ENCODE assay signal across 12 cellular contexts in the genomic region with DNA sequence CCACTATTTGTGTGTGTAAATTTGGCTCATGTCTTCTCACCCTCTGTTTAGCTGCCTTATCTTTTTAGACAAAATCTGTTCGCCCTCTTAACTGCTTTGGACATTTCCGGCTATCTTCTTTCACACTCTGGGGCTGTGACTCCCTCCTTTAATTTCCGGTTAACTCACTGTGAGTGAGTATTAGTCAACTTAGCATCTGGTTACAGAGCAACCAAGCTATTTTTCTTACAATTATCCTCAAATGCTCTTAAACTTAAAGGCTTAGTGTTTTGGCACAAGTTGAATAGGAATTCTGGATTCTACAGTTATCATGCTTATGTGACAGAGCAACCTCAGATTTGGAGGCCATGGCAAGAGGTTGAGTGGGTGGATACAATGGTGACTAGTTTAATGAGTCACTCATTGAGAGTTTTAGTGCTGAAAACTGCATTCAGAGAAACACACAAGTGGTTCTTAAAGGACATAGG.
DNase-seq lines count a peak whose midpoint lies in the region; TF ChIP-seq lines count a peak whose summit lies in the region.
"Had no signal": no experiment of that assay in that cellular context is flagged by ENCODE, and none has a peak within 500 bp of the region (broad histone marks: within the 10 kb centered on the region; RNA-seq: fewer than 3 reads in every experiment).

No MANE protein-coding gene starts in this region.

- H3K27ac Mint-ChIP-seq in activated T-helper 1 cell treated with anti-CD3 and anti-CD28 coated beads, Interleukin-12 subunit alpha, Interleukin-12 subunit beta, Interleukin-2, Interleukin-4 antibody, amounts not matched to agents 30 ng/mL and 10 ng/mL and 1 ng/mL, durations not matched to agents 14 hours and 24 hours and 36 hours = no peak overlapping the region
- no peak overlapping the region for H3K27ac Mint-ChIP-seq in mesothelial cell of epicardium
- H3K27ac Mint-ChIP-seq: dendritic cell treated with granulocyte-macrophage colony-stimulating factor and Interleukin-4, amounts not matched to agents 40 ng/mL and 50 ng/mL, for 4 days had no signal

- H3K4me3 Mint-ChIP-seq in activated T-helper 1 cell treated with anti-CD3 and anti-CD28 coated beads, Interleukin-12 subunit alpha, Interleukin-12 subunit beta, Interleukin-2, Interleukin-4 antibody, amounts not matched to agents 30 ng/mL and 10 ng/mL and 1 ng/mL, durations not matched to agents 14 hours and 24 hours and 36 hours = no peak overlapping the region
- H3K4me3 Mint-ChIP-seq in mesothelial cell of epicardium = no peak overlapping the region
- H3K4me3 Mint-ChIP-seq: dendritic cell treated with granulocyte-macrophage colony-stimulating factor and Interleukin-4, amounts not matched to agents 40 ng/mL and 50 ng/mL, for 4 days had no signal

- intact Hi-C loops in activated T-helper 1 cell treated with anti-CD3 and anti-CD28 coated beads, Interleukin-12 subunit alpha, Interleukin-12 subunit beta, Interleukin-2, Interleukin-4 antibody, amounts not matched to agents 30 ng/mL and 10 ng/mL and 1 ng/mL, durations not matched to agents 14 hours and 24 hours and 36 hours (cut with micrococcal nuclease) = no loop called here

- DNase-seq in AG04450 (ENCODE audit: low read depth, low spot score) = peak; percentile 83
- DNase-seq in HFF-Myc (ENCODE audit: extremely low read depth, low read depth) = peak; percentile 91
- DNase-seq in SW480 (ENCODE audit: low spot score) = peak; percentile 24
- peak; percentile 37 for DNase-seq in foreskin melanocyte
- DNase-seq in activated CD4-positive, CD25-positive, alpha-beta regulatory T cell (lab: John Stamatoyannopoulos, UW) = no peak
- DNase-seq in activated T-helper 1 cell treated with anti-CD3 and anti-CD28 coated beads, Interleukin-12 subunit alpha, Interleukin-12 subunit beta, Interleukin-2, Interleukin-4 antibody, amounts not matched to agents 30 ng/mL and 10 ng/mL and 1 ng/mL, durations not matched to agents 14 hours and 24 hours and 36 hours (ENCODE audit: low spot score) = no peak
- DNase-seq in mesothelial cell of epicardium (ENCODE audit: low spot score in 2 of 2, unreplicated experiment in 2 of 2) = no peak
- DNase-seq in DMS79 treated with DMSO at 0.1 percent for 48 hours (lab: John Stamatoyannopoulos, UW) = no peak
- DNase-seq: activated CD8-positive, alpha-beta memory T cell treated with anti-CD3 and anti-CD28 coated beads, Interleukin-2, amount 50 U/mL, for 48 hours; Caco-2 had no signal

- no peak for TF ChIP-seq CTCF in AG04450 (IDR thresholded peaks at IDR 0.05; ENCODE audit: low read depth, low read length)
- no peak for TF ChIP-seq CTCF in HFF-Myc (IDR thresholded peaks at IDR 0.05; ENCODE audit: low read depth, low read length, missing control alignments)
- TF ChIP-seq CTCF in mesothelial cell of epicardium (IDR thresholded peaks at IDR 0.05; ENCODE audit: unreplicated experiment) = no peak

- CTCF ChIA-PET in AG04450 (lab: Charles Lee) = interaction anchor here (1.2 kb wide), 1 partner anchor 436 kb away, joined by 4 read pairs; no protein-coding TSS in a partner anchor

- no peaks in the 10 kb centered on the region for H3K9me3 Mint-ChIP-seq in activated T-helper 1 cell treated with anti-CD3 and anti-CD28 coated beads, Interleukin-12 subunit alpha, Interleukin-12 subunit beta, Interleukin-2, Interleukin-4 antibody, amounts not matched to agents 30 ng/mL and 10 ng/mL and 1 ng/mL, durations not matched to agents 14 hours and 24 hours and 36 hours
- H3K9me3 Mint-ChIP-seq in mesothelial cell of epicardium = peaks cover 16% of the 10 kb centered on the region
- H3K9me3 Mint-ChIP-seq: dendritic cell treated with granulocyte-macrophage colony-stimulating factor and Interleukin-4, amounts not matched to agents 40 ng/mL and 50 ng/mL, for 4 days had no signal

- no peaks in the 10 kb centered on the region for H3K36me3 Mint-ChIP-seq in activated T-helper 1 cell treated with anti-CD3 and anti-CD28 coated beads, Interleukin-12 subunit alpha, Interleukin-12 subunit beta, Interleukin-2, Interleukin-4 antibody, amounts not matched to agents 30 ng/mL and 10 ng/mL and 1 ng/mL, durations not matched to agents 14 hours and 24 hours and 36 hours (ENCODE audit: low read depth)
- H3K36me3 Mint-ChIP-seq in mesothelial cell of epicardium = no peaks in the 10 kb centered on the region

- H3K4me3 ChIP-seq in AG04450 (ENCODE audit: low read depth, low read length) (peak overlapping the region; percentile 28), HFF-Myc (replicated peaks; ENCODE audit: low read depth, low read length) (no peak overlapping the region)

- H3K27me3 Mint-ChIP-seq in activated T-helper 1 cell treated with anti-CD3 and anti-CD28 coated beads, Interleukin-12 subunit alpha, Interleukin-12 subunit beta, Interleukin-2, Interleukin-4 antibody, amounts not matched to agents 30 ng/mL and 10 ng/mL and 1 ng/mL, durations not matched to agents 14 hours and 24 hours and 36 hours (ENCODE audit: insufficient read depth) = peaks cover 3% of the 10 kb centered on the region
- H3K27me3 Mint-ChIP-seq in mesothelial cell of epicardium (ENCODE audit: low read depth) = no peaks in the 10 kb centered on the region
- H3K27me3 Mint-ChIP-seq: dendritic cell treated with granulocyte-macrophage colony-stimulating factor and Interleukin-4, amounts not matched to agents 40 ng/mL and 50 ng/mL, for 4 days had no signal

- no peaks in the 10 kb centered on the region for H3K4me1 Mint-ChIP-seq in activated T-helper 1 cell treated with anti-CD3 and anti-CD28 coated beads, Interleukin-12 subunit alpha, Interleukin-12 subunit beta, Interleukin-2, Interleukin-4 antibody, amounts not matched to agents 30 ng/mL and 10 ng/mL and 1 ng/mL, durations not matched to agents 14 hours and 24 hours and 36 hours (ENCODE audit: low read depth)
- peaks cover 4% of the 10 kb centered on the region for H3K4me1 Mint-ChIP-seq in mesothelial cell of epicardium

- H3K27me3 ChIP-seq in AG04450 (ENCODE audit: control insufficient read depth, insufficient read depth, low read length) = no peaks in the 10 kb centered on the region

- no peaks in the 10 kb centered on the region for H3K9me3 ChIP-seq in AG04450 (ENCODE audit: control insufficient read depth, insufficient read depth, low read length)
- H3K9me3 ChIP-seq: Caco-2 had no signal

- POLR2A ChIA-PET in AG04450 (lab: Yijun Ruan, JAX) = interaction anchor here (1.0 to 1.4 kb wide), 2 partner anchors 40 to 135 kb away, joined by 3 to 4 read pairs; no protein-coding TSS in a partner anchor

- H3K27ac ChIP-seq in AG04450 (ENCODE audit: low read depth, low read length) = peak overlapping the region; percentile 77
- H3K27ac ChIP-seq: parathyroid adenoma had no signal

Comparison
In these comparisons a context has a peak if more than half of its experiments do, and no peak if none do; other contexts are left out.
1. DNase-seq: peak in AG04450 (single experiment), HFF-Myc (single experiment), SW480 (single experiment) and foreskin melanocyte (single experiment); none in activated CD4-positive, CD25-positive, alpha-beta regulatory T cell (0 of 4), activated T-helper 1 cell treated with anti-CD3 and anti-CD28 coated beads, Interleukin-12 subunit alpha, Interleukin-12 subunit beta, Interleukin-2, Interleukin-4 antibody, amounts not matched to agents 30 ng/mL and 10 ng/mL and 1 ng/mL, durations not matched to agents 14 hours and 24 hours and 36 hours (single experiment), mesothelial cell of epicardium (0 of 2) and DMS79 treated with DMSO at 0.1 percent for 48 hours (single experiment).